Comparison of ENCODE assay signal across 9 cellular contexts in the genomic region with DNA sequence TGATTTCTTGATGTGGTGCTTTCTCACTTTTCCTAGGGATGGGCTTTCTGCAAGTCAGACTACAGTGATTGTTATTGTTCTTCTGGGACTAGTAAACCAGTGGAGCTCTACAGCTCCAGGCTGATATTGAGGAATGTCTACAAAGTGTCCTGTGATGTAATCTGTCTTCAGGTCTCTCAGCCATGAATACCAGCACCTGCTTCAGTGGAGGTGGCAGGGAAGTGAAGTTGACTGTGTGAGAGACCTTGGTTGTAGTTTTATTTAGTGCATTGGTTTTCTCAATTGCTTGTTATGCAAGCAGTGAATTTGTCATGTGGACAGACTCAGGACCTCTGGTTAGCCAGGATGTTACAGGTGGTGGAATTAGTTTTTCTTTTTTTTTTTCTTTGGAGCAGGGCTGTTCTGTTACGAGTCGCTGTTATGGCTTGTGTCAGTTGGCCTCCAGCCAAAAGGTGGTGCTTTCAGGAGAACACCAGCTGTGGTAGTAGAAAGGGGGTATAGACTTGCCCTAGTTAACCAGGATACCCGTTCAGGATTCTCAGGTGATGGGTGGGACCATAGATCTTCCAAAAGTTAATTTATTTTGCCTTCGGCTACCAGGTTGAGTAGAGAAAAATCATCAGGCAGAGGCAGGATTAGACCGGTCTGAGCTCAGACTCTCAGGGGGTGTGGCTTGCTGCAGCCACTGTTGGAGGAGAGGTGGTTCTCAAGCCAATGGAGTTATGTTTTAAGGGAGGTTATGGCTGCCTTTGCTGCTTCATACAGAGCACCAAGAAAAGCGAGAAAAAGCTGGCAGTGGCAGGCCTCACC. TPM values are rescaled to one million over a fixed set of nuclear protein-coding genes. Genes with fewer than 3 reads are reported as not detected.
DNase-seq lines count a peak whose midpoint lies in the region; ATAC-seq and TF ChIP-seq lines count a peak whose summit lies in the region.
"Had no signal": no experiment of that assay in that cellular context is flagged by ENCODE, and none has a peak within 500 bp of the region (broad histone marks: within the 10 kb centered on the region; RNA-seq: fewer than 3 reads in every experiment).

No MANE protein-coding gene starts in this region.

- no peak for TF ChIP-seq CTCF in WERI-Rb-1 (IDR thresholded peaks at IDR 0.05; ENCODE audit: low read depth, low read length)

- H3K27ac Mint-ChIP-seq in activated T-helper 17 cell treated with anti-CD3 and anti-CD28 coated beads, Interleukin-2, amount 50 U/mL, for 72 hours: no peak overlapping the region

- no peaks in the 10 kb centered on the region for H3K27me3 ChIP-seq in WERI-Rb-1 (ENCODE audit: insufficient read depth, low read depth, severe bottlenecking)
- H3K27me3 ChIP-seq in mucosa of rectum (ENCODE audit: control insufficient read depth in 2 of 2, insufficient read depth in 2 of 2, low read length in 2 of 2): no peaks in the 10 kb centered on the region

- TF ChIP-seq RAD21 in Ishikawa (IDR thresholded peaks at IDR 0.05; ENCODE audit: low read depth): no peak

- no peak for ATAC-seq in activated CD4-positive, CD25-positive, alpha-beta regulatory T cell treated with anti-CD3 and anti-CD28 coated beads, Interleukin-2, amount 50 U/mL, for 24 hours
- ATAC-seq in activated T-helper 17 cell treated with anti-CD3 and anti-CD28 coated beads, Interleukin-2, amount 50 U/mL, for 72 hours (replicated peaks): no peak
- no peak for ATAC-seq in HG03457 (IDR thresholded peaks at IDR 0.05; ENCODE audit: unreplicated experiment)

- TF ChIP-seq EP300 in Ishikawa (IDR thresholded peaks at IDR 0.05; ENCODE audit: borderline replicate concordance): no peak

- no peaks in the 10 kb centered on the region for H3K27me3 Mint-ChIP-seq in activated T-helper 17 cell treated with anti-CD3 and anti-CD28 coated beads, Interleukin-2, amount 50 U/mL, for 72 hours

- H3K4me3 ChIP-seq in WERI-Rb-1 (ENCODE audit: low read depth, low read length): no peak overlapping the region; the same call in 1 of the 2 replicates
- peak overlapping the region; percentile 12 to 51 for H3K4me3 ChIP-seq in mucosa of rectum (ENCODE audit: low read length in 2 of 2)
- H3K4me3 ChIP-seq: SK-N-MC had no signal

- H3K36me3 ChIP-seq in WERI-Rb-1 (no peaks in the 10 kb centered on the region), mucosa of rectum (ENCODE audit: control insufficient read depth in 2 of 2, insufficient read depth in 2 of 2, low read length in 2 of 2) (no peaks in the 10 kb centered on the region)

- peaks cover 3 to 4% of the 10 kb centered on the region in 2 donors for H3K4me1 ChIP-seq in mucosa of rectum (ENCODE audit: control insufficient read depth in 2 of 2, insufficient read depth in 2 of 2, low read length in 2 of 2)

- H3K4me1 Mint-ChIP-seq in activated T-helper 17 cell treated with anti-CD3 and anti-CD28 coated beads, Interleukin-2, amount 50 U/mL, for 72 hours: no peaks in the 10 kb centered on the region

- peak overlapping the region; percentile 26 to 63 for H3K9ac ChIP-seq in mucosa of rectum (ENCODE audit: low read depth in 1 of 2, low read length in 2 of 2)

- no peak overlapping the region for H3K4me3 Mint-ChIP-seq in activated T-helper 17 cell treated with anti-CD3 and anti-CD28 coated beads, Interleukin-2, amount 50 U/mL, for 72 hours

- H3K9me3 ChIP-seq in WERI-Rb-1 (ENCODE audit: severe bottlenecking) (peaks cover 8% of the 10 kb centered on the region), mucosa of rectum (ENCODE audit: control insufficient read depth in 2 of 2, low read length in 2 of 2) (no peaks in the 10 kb centered on the region)

- H3K27ac ChIP-seq in WERI-Rb-1: no peak overlapping the region; the same call in none of the 2 replicates
- H3K27ac ChIP-seq in mucosa of rectum (ENCODE audit: low read depth in 2 of 2, low read length in 2 of 2): peak overlapping the region; percentile 34 to 42
- H3K27ac ChIP-seq: SK-N-MC had no signal

- DNase-seq in DMS79 (lab: John Stamatoyannopoulos, UW) (peak; percentile 73), WERI-Rb-1 (peak; percentile 33), Ammon's horn (ENCODE audit: low spot score) (no peak)

- no peaks in the 10 kb centered on the region for H3K36me3 Mint-ChIP-seq in activated T-helper 17 cell treated with anti-CD3 and anti-CD28 coated beads, Interleukin-2, amount 50 U/mL, for 72 hours (ENCODE audit: low read depth)

- H3K9me3 Mint-ChIP-seq in activated T-helper 17 cell treated with anti-CD3 and anti-CD28 coated beads, Interleukin-2, amount 50 U/mL, for 72 hours: no peaks in the 10 kb centered on the region

TF ChIP-seq in Ishikawa, 13 proteins besides CTCF, POLR2A, EP300 and RAD21:
- no peak for TF ChIP-seq TCF12 (IDR thresholded peaks at IDR 0.05; ENCODE audit: low read depth)
- peak; percentile 56 for TF ChIP-seq NFIC (IDR thresholded peaks at IDR 0.05)
- TF ChIP-seq CEBPB (IDR thresholded peaks at IDR 0.05): no peak

RNA-seq across cellular contexts. Expression of gene ZNF675, which starts 11.9 kb away (rescaled TPM):
- 10 to 100 TPM; 15.0 to 16.8 TPM for total RNA-seq in activated T-helper 17 cell treated with anti-CD3 and anti-CD28 coated beads, Interleukin-2, amount 50 U/mL, for 72 hours

RNA-seq across cellular contexts. Expression of gene ZNF681, which starts 59.8 kb away (rescaled TPM):
- total RNA-seq in activated T-helper 17 cell treated with anti-CD3 and anti-CD28 coated beads, Interleukin-2, amount 50 U/mL, for 72 hours: 1 to 10 TPM; 2.3 to 3.1 TPM
